ENCODE assay signal across 15 cellular contexts in the genomic region with DNA sequence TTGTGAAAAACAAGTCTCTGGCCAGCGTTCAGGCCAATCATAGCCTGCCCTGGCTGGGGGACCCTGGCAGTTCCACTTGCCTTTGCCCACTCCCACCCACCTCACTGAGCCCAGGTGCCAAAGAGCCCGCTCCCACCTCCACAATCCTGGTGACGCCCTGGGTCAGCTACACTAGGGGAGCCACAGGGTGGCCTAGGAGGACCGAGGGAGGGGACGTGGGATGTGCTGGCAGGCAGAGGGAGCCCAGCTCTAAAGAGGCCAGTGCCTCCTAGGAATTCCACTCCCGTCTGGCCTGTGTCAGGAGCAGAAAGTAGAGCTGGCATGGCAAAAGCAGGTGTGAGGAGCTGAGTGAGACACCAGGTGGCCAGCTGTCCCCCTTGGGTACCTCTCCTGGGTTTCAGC. TPM values are rescaled to one million over a fixed set of nuclear protein-coding genes. Genes with fewer than 3 reads are reported as not detected.
DNase-seq lines count a peak whose midpoint lies in the region; ATAC-seq and TF ChIP-seq lines count a peak whose summit lies in the region.
"Had no signal": no experiment of that assay in that cellular context is flagged by ENCODE, and none has a peak within 500 bp of the region (broad histone marks: within the 10 kb centered on the region; RNA-seq: fewer than 3 reads in every experiment).

No MANE protein-coding gene starts in this region.

- peak overlapping the region; percentile 88 for H3K27ac Mint-ChIP-seq in mesothelial cell of epicardium
- H3K27ac Mint-ChIP-seq: activated CD8-positive, alpha-beta T cell treated with anti-CD3 and anti-CD28 coated beads for 36 hours; activated naive CD4-positive, alpha-beta T cell treated with anti-CD3 and anti-CD28 coated beads, Interleukin-2, amount 10 ng/mL, durations not matched to agents 7 days and 5 days; T-helper 1 cell treated with Interleukin-12 subunit alpha and Interleukin-12 subunit beta and Interleukin-4 antibody, amounts not matched to agents 30 μg/mL and 1 μg/mL, for 36 hours had no signal

- H3K4me3 ChIP-seq in RWPE2 (ENCODE audit: severe bottlenecking) (no peak overlapping the region), gastroesophageal sphincter (peak overlapping the region in 1 of 2 donors; percentile 5), skin epidermis (no peak overlapping the region)
- H3K4me3 ChIP-seq: PC-9, smooth muscle cell had no signal

- H3K27ac ChIP-seq in RWPE2 (ENCODE audit: poor library complexity, severe bottlenecking) (no peak overlapping the region), gastroesophageal sphincter (peak overlapping the region; percentile 79 to 97 (median 92)), skin epidermis (peak overlapping the region in 12 of 21 experiments; percentile 7 to 74 (median 44))
- H3K27ac ChIP-seq: PC-9 had no signal

- H3K4me1 ChIP-seq in RWPE2 (ENCODE audit: insufficient read depth, poor library complexity, severe bottlenecking) (peaks cover 8% of the 10 kb centered on the region), gastroesophageal sphincter (peaks cover 9 to 100% (median 76%) of the 10 kb centered on the region in 3 donors)

- H3K36me3 Mint-ChIP-seq in mesothelial cell of epicardium, result no peaks in the 10 kb centered on the region
- H3K36me3 Mint-ChIP-seq: activated naive CD4-positive, alpha-beta T cell treated with anti-CD3 and anti-CD28 coated beads, Interleukin-2, amount 10 ng/mL, durations not matched to agents 7 days and 5 days had no signal

- TF ChIP-seq CTCF in RWPE2 (IDR thresholded peaks at IDR 0.05; ENCODE audit: poor library complexity, severe bottlenecking), result no peak
- TF ChIP-seq CTCF in gastroesophageal sphincter (IDR thresholded peaks at IDR 0.05), result peak in 3 of 4 experiments; percentile 29 to 51 (median 38)
- TF ChIP-seq CTCF in mesothelial cell of epicardium (IDR thresholded peaks at IDR 0.05; ENCODE audit: unreplicated experiment), result no peak

- peak; percentile 24 for DNase-seq in RWPE2 (ENCODE audit: low spot score)
- no peak for DNase-seq in mesothelial cell of epicardium (ENCODE audit: low spot score in 2 of 2, unreplicated experiment in 2 of 2)
- DNase-seq in activated CD8-positive, alpha-beta memory T cell treated with anti-CD3 and anti-CD28 coated beads, Interleukin-2, amount 50 U/mL, for 4 hours, result no peak
- DNase-seq: activated CD8-positive, alpha-beta T cell treated with anti-CD3 and anti-CD28 coated beads for 36 hours; mesendoderm; NCI-H2227 treated with DMSO at 0.1 percent for 48 hours; PC-9 had no signal

- no peak for TF ChIP-seq EP300 in gastroesophageal sphincter (IDR thresholded peaks at IDR 0.05)

- H3K4me1 Mint-ChIP-seq in mesothelial cell of epicardium, result peaks cover 89% of the 10 kb centered on the region
- H3K4me1 Mint-ChIP-seq: activated naive CD4-positive, alpha-beta T cell treated with anti-CD3 and anti-CD28 coated beads, Interleukin-2, amount 10 ng/mL, durations not matched to agents 7 days and 5 days had no signal

- H3K27me3 Mint-ChIP-seq in mesothelial cell of epicardium (ENCODE audit: low read depth), result peaks cover 2% of the 10 kb centered on the region
- H3K27me3 Mint-ChIP-seq: activated CD8-positive, alpha-beta T cell treated with anti-CD3 and anti-CD28 coated beads for 36 hours had no signal

- no peak for ATAC-seq in RWPE2 (ENCODE audit: low read depth)
- ATAC-seq in gastroesophageal sphincter, result peak; percentile 72
- ATAC-seq in GM19035 (IDR thresholded peaks at IDR 0.05; ENCODE audit: unreplicated experiment), result no peak
- ATAC-seq in GM18861 (IDR thresholded peaks at IDR 0.05; ENCODE audit: unreplicated experiment), result no peak
- ATAC-seq in HG02623 (IDR thresholded peaks at IDR 0.05; ENCODE audit: unreplicated experiment), result no peak
- ATAC-seq: activated CD8-positive, alpha-beta T cell treated with anti-CD3 and anti-CD28 coated beads for 36 hours had no signal

- H3K4me3 Mint-ChIP-seq in mesothelial cell of epicardium, result no peak overlapping the region
- H3K4me3 Mint-ChIP-seq: activated CD8-positive, alpha-beta T cell treated with anti-CD3 and anti-CD28 coated beads for 36 hours; activated naive CD4-positive, alpha-beta T cell treated with anti-CD3 and anti-CD28 coated beads, Interleukin-2, amount 10 ng/mL, durations not matched to agents 7 days and 5 days; T-helper 1 cell treated with Interleukin-12 subunit alpha and Interleukin-12 subunit beta and Interleukin-4 antibody, amounts not matched to agents 30 μg/mL and 1 μg/mL, for 36 hours had no signal

- no peaks in the 10 kb centered on the region for H3K9me3 ChIP-seq in RWPE2 (ENCODE audit: severe bottlenecking)
- no peaks in the 10 kb centered on the region for H3K9me3 ChIP-seq in gastroesophageal sphincter

- WGBS in gastroesophageal sphincter (ENCODE audit: low coverage in 1 of 2), 2 donors, result 17% methylated on average over 2 of the region's 6 CpGs; no CpG with 5 or more reads in 1 of the 2 donors

- H3K27me3 ChIP-seq in RWPE2 (ENCODE audit: insufficient read depth, poor library complexity, severe bottlenecking) (no peaks in the 10 kb centered on the region), gastroesophageal sphincter (no peaks in the 10 kb centered on the region)

- H3K9me3 Mint-ChIP-seq in mesothelial cell of epicardium, result no peaks in the 10 kb centered on the region
- H3K9me3 Mint-ChIP-seq: activated CD8-positive, alpha-beta T cell treated with anti-CD3 and anti-CD28 coated beads for 36 hours; activated naive CD4-positive, alpha-beta T cell treated with anti-CD3 and anti-CD28 coated beads, Interleukin-2, amount 10 ng/mL, durations not matched to agents 7 days and 5 days; T-helper 1 cell treated with Interleukin-12 subunit alpha and Interleukin-12 subunit beta and Interleukin-4 antibody, amounts not matched to agents 30 μg/mL and 1 μg/mL, for 36 hours had no signal

- TF ChIP-seq POLR2A in gastroesophageal sphincter (IDR thresholded peaks at IDR 0.05), result no peak

- H3K36me3 ChIP-seq in RWPE2 (ENCODE audit: low read depth) (no peaks in the 10 kb centered on the region), gastroesophageal sphincter (no peaks in the 10 kb centered on the region)

RNA-seq across cellular contexts. Expression of gene TNS1, which starts 49.3 kb away (rescaled TPM):
- total RNA-seq in gastroesophageal sphincter (1,000 to 10,000 TPM in 3 of 4 donors, 100 to 1,000 TPM in 1; 825 to 2,193 (median 1,462) TPM), mesothelial cell of epicardium (116 to 130 TPM (median 117 TPM) in 3 replicates)

Comparison
In these comparisons a context has a peak if more than half of its experiments do, and no peak if none do; other contexts are left out.
1. CTCF ChIP-seq: peak in gastroesophageal sphincter (3 of 4); none in RWPE2 (single experiment) and mesothelial cell of epicardium (single experiment).